8 cellular contexts compared by ENCODE assay signal in the genomic region with DNA sequence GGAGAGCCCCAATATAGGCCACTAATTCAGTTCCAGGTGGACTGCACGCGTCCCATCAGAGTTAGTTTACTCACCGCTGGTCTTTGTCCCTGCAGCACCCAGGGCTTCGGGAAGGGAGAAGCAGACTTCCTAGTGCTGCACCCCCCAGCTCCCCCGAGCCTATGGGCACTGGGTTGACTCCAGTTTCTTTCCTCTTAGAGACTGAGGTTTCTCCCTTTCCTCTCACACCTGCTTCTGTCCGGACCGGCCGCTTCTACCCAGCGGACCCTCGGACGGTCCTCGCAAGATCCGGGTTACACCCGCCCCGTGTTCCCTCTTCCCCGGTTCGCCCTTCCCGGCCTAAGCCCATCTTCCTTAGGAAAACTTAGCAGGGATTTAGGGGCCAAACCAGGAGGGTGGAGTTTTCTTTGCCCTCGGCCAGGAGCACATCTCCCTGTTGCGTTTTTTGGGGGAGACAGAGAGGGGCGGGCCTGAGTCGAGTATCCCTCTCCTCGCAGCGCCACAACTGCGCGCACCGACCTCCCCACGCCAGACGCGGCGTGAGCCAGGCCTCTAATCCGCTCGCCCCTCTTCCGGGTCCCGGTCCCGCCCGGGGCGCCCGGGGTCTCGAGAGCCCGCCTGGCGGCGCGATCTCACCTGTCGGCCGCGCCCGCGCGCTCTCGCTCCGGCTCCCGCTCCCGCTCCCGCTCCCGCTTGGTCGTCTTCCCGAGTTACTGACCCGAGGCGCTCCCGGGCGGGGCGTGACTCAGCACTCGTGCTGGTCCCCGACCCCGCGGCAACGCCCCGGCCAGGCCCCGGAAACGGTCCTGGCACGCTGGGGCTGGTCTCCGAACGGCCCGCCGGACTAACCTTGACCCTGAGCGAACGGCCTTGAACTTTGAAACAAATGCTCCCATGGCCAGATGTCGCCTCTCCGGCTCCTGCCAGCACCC. TPM values are rescaled to one million over a fixed set of nuclear protein-coding genes. Genes with fewer than 3 reads are reported as not detected.
DNase-seq lines count a peak whose midpoint lies in the region; ATAC-seq and TF ChIP-seq lines count a peak whose summit lies in the region.

A gene (minus strand): TSS at position 728 of the 932 bp plus-strand sequence. CDS start 8,741 bp downstream, outside the sequence.

- peak within 1 kb of the TSS; percentile 57 for H3K27ac ChIP-seq in mammary epithelial cell (ENCODE audit: insufficient read depth, low read depth, low read length)
- peak within 1 kb of the TSS in 7 of 8 donors; percentile 46 to 82 (median 71) for H3K27ac ChIP-seq in spleen

- H3K27me3 Mint-ChIP-seq in immature natural killer cell (ENCODE audit: low read depth in 3 of 3), result peaks cover 5 to 10% (median 8%) of the 10 kb centered on the region in 3 donors

- H3K36me3 Mint-ChIP-seq in immature natural killer cell, result no peaks in the 10 kb centered on the region

- peak; percentile 84 for ATAC-seq in GM19397 (IDR thresholded peaks at IDR 0.05; ENCODE audit: unreplicated experiment)
- peak; percentile 61 for ATAC-seq in HG03439 (IDR thresholded peaks at IDR 0.05; ENCODE audit: unreplicated experiment)

- H3K4me3 ChIP-seq in mammary epithelial cell (replicated peaks in 1 of 3; ENCODE audit: insufficient read depth in 1 of 3, low read depth in 2 of 3, low read length in 3 of 3), result peak within 1 kb of the TSS; percentile 50 to 55 (median 53)
- H3K4me3 ChIP-seq in spleen, result peak within 1 kb of the TSS; percentile 41 to 83 (median 60)

- no peak for TF ChIP-seq POLR2A in spleen (IDR thresholded peaks at IDR 0.05)

- H3K27ac Mint-ChIP-seq in immature natural killer cell, result peak within 1 kb of the TSS; percentile 2 to 96 (median 80)

- no peaks in the 10 kb centered on the region for H3K9me3 Mint-ChIP-seq in immature natural killer cell

- 41% methylated on average over 23 of the region's 80 CpGs for WGBS in mammary epithelial cell (ENCODE audit: low coverage, missing lambda C conversion rate)
- 7 to 20% (median 9%) methylated on average over 35 to 80 of the region's 80 CpGs for WGBS in spleen, 5 donors

- no peaks in the 10 kb centered on the region for H4K20me1 ChIP-seq in mammary epithelial cell (ENCODE audit: insufficient read depth, low read length)

- H3K4me1 Mint-ChIP-seq in immature natural killer cell, result peaks cover 26 to 31% of the 10 kb centered on the region in 2 donors

- H2AFZ ChIP-seq in mammary epithelial cell (ENCODE audit: low read depth, low read length), result peak within 1 kb of the TSS; percentile 95

- H3K4me1 ChIP-seq in mammary epithelial cell (ENCODE audit: insufficient read depth, low read length), result peaks cover 19% of the 10 kb centered on the region
- H3K4me1 ChIP-seq in spleen, result peaks cover 0 to 34% (median 27%) of the 10 kb centered on the region in 6 donors

- peak within 1 kb of the TSS; percentile 95 for H3K4me2 ChIP-seq in mammary epithelial cell (ENCODE audit: insufficient read depth, low read depth, low read length)

- CTCF ChIA-PET in mammary epithelial cell (lab: Charles Lee; ENCODE audit: low non-redundant PET), result no interaction called here

- no peaks in the 10 kb centered on the region for H3K9me3 ChIP-seq in mammary epithelial cell (replicated peaks; ENCODE audit: insufficient read depth, low read length)
- H3K9me3 ChIP-seq in spleen, result no peaks in the 10 kb centered on the region

- H3K4me3 Mint-ChIP-seq in immature natural killer cell, result peak within 1 kb of the TSS; percentile 75 to 95 (median 89)

- peak within 1 kb of the TSS; percentile 55 for H3K9ac ChIP-seq in mammary epithelial cell (ENCODE audit: insufficient read depth, low read length)

- dilution Hi-C loops in mammary epithelial cell (cut with HindIII; ENCODE audit: low sequenced_read_pairs), result no loop called here

- intact Hi-C loops in mammary epithelial cell (cut with micrococcal nuclease) (no loop called here), spleen (cut with DNase I; ENCODE audit: low total_unique reads) (no loop called here)

- in situ Hi-C loops in mammary epithelial cell (cut with MboI; ENCODE audit: low sequenced_read_pairs in 2 of 2), result no loop called here

- no peaks in the 10 kb centered on the region for H3K36me3 ChIP-seq in mammary epithelial cell (ENCODE audit: insufficient read depth, low read length)
- H3K36me3 ChIP-seq in spleen, result peaks cover 0 to 8% (median 0%) of the 10 kb centered on the region in 6 donors

- BruUV-seq in mammary epithelial cell (replicated peaks; lab: Mats Ljungman, UMichigan), result TSS peak; percentile 14

- peak; percentile 83 for DNase-seq in EL
- DNase-seq in SW480 (ENCODE audit: low spot score), result peak; percentile 71
- peak; percentile 68 for DNase-seq in mammary epithelial cell
- DNase-seq in immature natural killer cell, result peak; percentile 31 to 57 (median 34)
- peak; percentile 89 for DNase-seq in spleen
- no peak for DNase-seq in NCI-H345 treated with DMSO at 0.1 percent for 48 hours (lab: John Stamatoyannopoulos, UW; ENCODE audit: unreplicated experiment)

- H3K79me2 ChIP-seq in mammary epithelial cell (ENCODE audit: insufficient read depth, low read length), result peaks cover 4% of the 10 kb centered on the region

- no peaks in the 10 kb centered on the region for H3K27me3 ChIP-seq in mammary epithelial cell (ENCODE audit: insufficient read depth, low read length)
- peaks cover 0 to 8% (median 0%) of the 10 kb centered on the region in 7 donors for H3K27me3 ChIP-seq in spleen (replicated peaks in 1 of 7)

- peak in 1 of 2 donors; percentile 21 for TF ChIP-seq CTCF in mammary epithelial cell (conservative IDR thresholded peaks at IDR 0.05 in 1 of 2, IDR thresholded peaks at IDR 0.05 in 1 of 2; ENCODE audit: extremely low read depth in 1 of 2, insufficient read depth in 1 of 2, low read depth in 1 of 2, low read length in 2 of 2)
- TF ChIP-seq CTCF in spleen (IDR thresholded peaks at IDR 0.05 in 8 of 11, conservative IDR thresholded peaks at IDR 0.05 in 3 of 11), result peak in 1 of 11 experiments; percentile 26

RNA-seq across cellular contexts. Expression of the gene that starts here (rescaled TPM):
- total RNA-seq in mammary epithelial cell, result 1 to 10 TPM; 4.3 to 7.8 TPM
- polyA plus RNA-seq in mammary epithelial cell, result 4.9 TPM
- polyA minus RNA-seq in mammary epithelial cell, result 1.9 TPM
- polyA plus RNA-seq in immature natural killer cell, result 1 to 10 TPM; 1.4 to 2.6 (median 2.1) TPM
- total RNA-seq in spleen, result 1 to 10 TPM; 5.1 to 9.4 (median 8.7) TPM
- polyA plus RNA-seq in spleen, result 1 to 10 TPM; 4.3 to 6.2 (median 6.2) TPM
